ENCODE assay signal across 21 cellular contexts in genomic region chr2:8553643-8554042, GRCh38.
"Had no signal": no experiment of that assay in that cellular context is flagged by ENCODE, and none has a peak within 500 bp of the region (broad histone marks: within the 10 kb centered on the region; RNA-seq: fewer than 3 reads in every experiment).

No MANE protein-coding gene starts in this region.

- H3K4me3 Mint-ChIP-seq: T-cell had no signal

- H3K27ac ChIP-seq: RWPE1 had no signal

- H3K27me3 Mint-ChIP-seq: T-cell had no signal

- H3K4me2 ChIP-seq: SK-N-SH had no signal

- DNase-seq: KBM-7, MG63, NCI-H1092, NCI-H1105 treated with DMSO at 0.1 percent for 48 hours, NCI-H1417 treated with DMSO at 0.1 percent for 48 hours, NCI-H146, NCI-H1694 treated with DMSO at 0.1 percent for 48 hours, NCI-H1930, NCI-H2081, NCI-H2107, NCI-H2227 treated with DMSO at 0.1 percent for 48 hours, NCI-H510A, NCI-H524 treated with DMSO at 0.1 percent for 48 hours, NCI-H69, NCI-H774, SHP77, SK-N-SH, SW 1271, T-cell had no signal

- H3K4me3 ChIP-seq: MG63 had no signal

- ATAC-seq: Panc1, T-cell had no signal

- H3K27ac Mint-ChIP-seq: T-cell had no signal

- H3K27me3 ChIP-seq: MG63 had no signal

- H3K9me3 ChIP-seq: SK-N-SH had no signal

- H3K36me3 ChIP-seq: MG63 had no signal
